Comparison of ENCODE assay signal across 1 cellular context in the genomic region with DNA sequence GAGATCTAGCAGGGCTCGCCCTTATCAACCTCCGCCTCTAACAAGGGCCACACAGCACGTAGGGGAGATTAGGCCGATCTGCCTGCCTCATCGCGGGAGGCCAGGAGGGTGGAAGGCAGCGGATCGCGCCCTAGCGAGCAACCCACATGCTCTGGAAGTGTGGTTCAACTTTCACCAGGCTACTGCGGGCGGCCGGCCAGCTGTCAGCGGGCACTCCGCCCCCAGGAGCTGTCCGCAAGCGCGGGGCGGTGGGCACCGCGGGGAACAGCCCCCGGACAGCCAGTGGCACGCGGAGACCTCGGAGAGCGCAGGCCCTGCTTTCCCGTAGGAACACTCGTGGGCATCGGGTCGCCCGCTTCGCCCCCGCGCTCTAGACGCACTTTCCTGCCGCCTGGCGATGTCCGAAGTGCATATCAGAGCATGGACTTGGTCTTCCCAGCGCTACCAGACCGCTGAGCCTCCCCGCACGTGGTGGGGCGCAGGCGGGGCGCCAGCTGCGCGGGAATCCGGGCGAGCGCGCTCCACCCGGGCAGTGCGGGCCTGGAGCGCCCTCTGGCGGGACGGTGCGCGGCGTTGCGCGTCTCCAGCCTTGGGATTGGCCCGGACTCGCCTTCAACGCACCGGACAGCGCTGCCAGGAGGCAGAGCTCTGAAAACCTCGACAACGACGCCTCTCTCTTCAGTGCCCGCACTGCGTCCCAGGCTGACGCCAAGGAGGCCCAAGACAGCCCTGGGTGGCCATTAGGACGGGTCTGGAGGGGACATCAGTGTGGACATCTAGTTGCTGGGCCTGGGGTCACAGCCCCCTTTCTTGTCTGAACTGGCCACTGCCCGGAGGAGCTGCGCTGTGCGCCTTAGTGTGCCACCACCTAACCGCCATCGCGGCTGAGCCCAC.
TF ChIP-seq lines count a peak whose summit lies in the region.

No MANE protein-coding gene starts in this region.

TF ChIP-seq in HepG2, 621 proteins besides CTCF, POLR2A, EP300 and RAD21 (continued from another document and continues in another):
- TF ChIP-seq, protein P1, sequence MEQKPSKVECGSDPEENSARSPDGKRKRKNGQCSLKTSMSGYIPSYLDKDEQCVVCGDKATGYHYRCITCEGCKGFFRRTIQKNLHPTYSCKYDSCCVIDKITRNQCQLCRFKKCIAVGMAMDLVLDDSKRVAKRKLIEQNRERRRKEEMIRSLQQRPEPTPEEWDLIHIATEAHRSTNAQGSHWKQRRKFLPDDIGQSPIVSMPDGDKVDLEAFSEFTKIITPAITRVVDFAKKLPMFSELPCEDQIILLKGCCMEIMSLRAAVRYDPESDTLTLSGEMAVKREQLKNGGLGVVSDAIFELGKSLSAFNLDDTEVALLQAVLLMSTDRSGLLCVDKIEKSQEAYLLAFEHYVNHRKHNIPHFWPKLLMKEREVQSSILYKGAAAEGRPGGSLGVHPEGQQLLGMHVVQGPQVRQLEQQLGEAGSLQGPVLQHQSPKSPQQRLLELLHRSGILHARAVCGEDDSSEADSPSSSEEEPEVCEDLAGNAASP (CRISPR knock-in tag; IDR thresholded peaks at IDR 0.05; ENCODE audit: borderline replicate concordance): peak; percentile 47; the same call in 1 of the 2 replicates
- TF ChIP-seq ZNF460 (CRISPR knock-in tag; IDR thresholded peaks at IDR 0.05; ENCODE audit: borderline replicate concordance) (peak; percentile 6; the same call in 1 of the 2 replicates), POGZ (CRISPR knock-in tag; IDR thresholded peaks at IDR 0.05) (peak; percentile 50; the same call in 1 of the 2 replicates), HDAC6 (IDR thresholded peaks at IDR 0.05; ENCODE audit: low read depth, low read length) (no peak), GZF1 (CRISPR knock-in tag; IDR thresholded peaks at IDR 0.05) (no peak), ZNF768 (CRISPR knock-in tag; IDR thresholded peaks at IDR 0.05) (peak; percentile 68; the same call in 1 of the 2 replicates), ZNF282 (IDR thresholded peaks at IDR 0.05; ENCODE audit: partially characterized antibody) (no peak), CHCHD3 (CRISPR knock-in tag; IDR thresholded peaks at IDR 0.05) (peak; percentile 98), ZSCAN21 (CRISPR knock-in tag; IDR thresholded peaks at IDR 0.05; ENCODE audit: borderline replicate concordance) (peak; percentile 74; the same call in 1 of the 2 replicates), FOXA3 (CRISPR knock-in tag; IDR thresholded peaks at IDR 0.05) (peak; percentile 32; the same call in 1 of the 2 replicates), ZNF616 (CRISPR knock-in tag; IDR thresholded peaks at IDR 0.05; ENCODE audit: low read depth) (peak; percentile 88; the same call in 1 of the 2 replicates), EEA1 (CRISPR knock-in tag; IDR thresholded peaks at IDR 0.05; ENCODE audit: borderline replicate concordance) (peak; percentile 78; the same call in 1 of the 2 replicates), ZNF44 (CRISPR knock-in tag; IDR thresholded peaks at IDR 0.05) (0 out of 2 replicates have a peak, but pooled peaks have one; percentile 47), ZNF781 (CRISPR knock-in tag; IDR thresholded peaks at IDR 0.05; ENCODE audit: borderline replicate concordance, not compliant biosample characterization) (no peak), ZSCAN30 (CRISPR knock-in tag; IDR thresholded peaks at IDR 0.05) (no peak), ZNF367 (CRISPR knock-in tag; IDR thresholded peaks at IDR 0.05; ENCODE audit: borderline replicate concordance) (no peak), ZNF775 (CRISPR knock-in tag; IDR thresholded peaks at IDR 0.05; ENCODE audit: borderline replicate concordance) (no peak), SRF (IDR thresholded peaks at IDR 0.05; ENCODE audit: low read depth, low read length) (no peak), ZFP62 (CRISPR knock-in tag; IDR thresholded peaks at IDR 0.05) (no peak), ZBTB7B (CRISPR knock-in tag; IDR thresholded peaks at IDR 0.05) (peak; percentile 78), FOXO1 (CRISPR knock-in tag; IDR thresholded peaks at IDR 0.05) (peak; percentile 75), ZNF629 (CRISPR knock-in tag; conservative IDR thresholded peaks at IDR 0.05) (peak; percentile 50)
- TF ChIP-seq, protein P2, sequence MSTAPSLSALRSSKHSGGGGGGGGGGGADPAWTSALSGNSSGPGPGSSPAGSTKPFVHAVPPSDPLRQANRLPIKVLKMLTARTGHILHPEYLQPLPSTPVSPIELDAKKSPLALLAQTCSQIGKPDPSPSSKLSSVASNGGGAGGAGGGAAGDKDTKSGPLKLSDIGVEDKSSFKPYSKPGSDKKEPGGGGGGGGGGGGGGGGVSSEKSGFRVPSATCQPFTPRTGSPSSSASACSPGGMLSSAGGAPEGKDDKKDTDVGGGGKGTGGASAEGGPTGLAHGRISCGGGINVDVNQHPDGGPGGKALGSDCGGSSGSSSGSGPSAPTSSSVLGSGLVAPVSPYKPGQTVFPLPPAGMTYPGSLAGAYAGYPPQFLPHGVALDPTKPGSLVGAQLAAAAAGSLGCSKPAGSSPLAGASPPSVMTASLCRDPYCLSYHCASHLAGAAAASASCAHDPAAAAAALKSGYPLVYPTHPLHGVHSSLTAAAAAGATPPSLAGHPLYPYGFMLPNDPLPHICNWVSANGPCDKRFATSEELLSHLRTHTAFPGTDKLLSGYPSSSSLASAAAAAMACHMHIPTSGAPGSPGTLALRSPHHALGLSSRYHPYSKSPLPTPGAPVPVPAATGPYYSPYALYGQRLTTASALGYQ (CRISPR knock-in tag; IDR thresholded peaks at IDR 0.05): peak; percentile 69; the same call in 1 of the 2 replicates
- TF ChIP-seq, protein P3, sequence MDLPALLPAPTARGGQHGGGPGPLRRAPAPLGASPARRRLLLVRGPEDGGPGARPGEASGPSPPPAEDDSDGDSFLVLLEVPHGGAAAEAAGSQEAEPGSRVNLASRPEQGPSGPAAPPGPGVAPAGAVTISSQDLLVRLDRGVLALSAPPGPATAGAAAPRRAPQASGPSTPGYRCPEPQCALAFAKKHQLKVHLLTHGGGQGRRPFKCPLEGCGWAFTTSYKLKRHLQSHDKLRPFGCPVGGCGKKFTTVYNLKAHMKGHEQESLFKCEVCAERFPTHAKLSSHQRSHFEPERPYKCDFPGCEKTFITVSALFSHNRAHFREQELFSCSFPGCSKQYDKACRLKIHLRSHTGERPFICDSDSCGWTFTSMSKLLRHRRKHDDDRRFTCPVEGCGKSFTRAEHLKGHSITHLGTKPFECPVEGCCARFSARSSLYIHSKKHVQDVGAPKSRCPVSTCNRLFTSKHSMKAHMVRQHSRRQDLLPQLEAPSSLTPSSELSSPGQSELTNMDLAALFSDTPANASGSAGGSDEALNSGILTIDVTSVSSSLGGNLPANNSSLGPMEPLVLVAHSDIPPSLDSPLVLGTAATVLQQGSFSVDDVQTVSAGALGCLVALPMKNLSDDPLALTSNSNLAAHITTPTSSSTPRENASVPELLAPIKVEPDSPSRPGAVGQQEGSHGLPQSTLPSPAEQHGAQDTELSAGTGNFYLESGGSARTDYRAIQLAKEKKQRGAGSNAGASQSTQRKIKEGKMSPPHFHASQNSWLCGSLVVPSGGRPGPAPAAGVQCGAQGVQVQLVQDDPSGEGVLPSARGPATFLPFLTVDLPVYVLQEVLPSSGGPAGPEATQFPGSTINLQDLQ (CRISPR knock-in tag; IDR thresholded peaks at IDR 0.05): no peak
- TF ChIP-seq, protein P4, sequence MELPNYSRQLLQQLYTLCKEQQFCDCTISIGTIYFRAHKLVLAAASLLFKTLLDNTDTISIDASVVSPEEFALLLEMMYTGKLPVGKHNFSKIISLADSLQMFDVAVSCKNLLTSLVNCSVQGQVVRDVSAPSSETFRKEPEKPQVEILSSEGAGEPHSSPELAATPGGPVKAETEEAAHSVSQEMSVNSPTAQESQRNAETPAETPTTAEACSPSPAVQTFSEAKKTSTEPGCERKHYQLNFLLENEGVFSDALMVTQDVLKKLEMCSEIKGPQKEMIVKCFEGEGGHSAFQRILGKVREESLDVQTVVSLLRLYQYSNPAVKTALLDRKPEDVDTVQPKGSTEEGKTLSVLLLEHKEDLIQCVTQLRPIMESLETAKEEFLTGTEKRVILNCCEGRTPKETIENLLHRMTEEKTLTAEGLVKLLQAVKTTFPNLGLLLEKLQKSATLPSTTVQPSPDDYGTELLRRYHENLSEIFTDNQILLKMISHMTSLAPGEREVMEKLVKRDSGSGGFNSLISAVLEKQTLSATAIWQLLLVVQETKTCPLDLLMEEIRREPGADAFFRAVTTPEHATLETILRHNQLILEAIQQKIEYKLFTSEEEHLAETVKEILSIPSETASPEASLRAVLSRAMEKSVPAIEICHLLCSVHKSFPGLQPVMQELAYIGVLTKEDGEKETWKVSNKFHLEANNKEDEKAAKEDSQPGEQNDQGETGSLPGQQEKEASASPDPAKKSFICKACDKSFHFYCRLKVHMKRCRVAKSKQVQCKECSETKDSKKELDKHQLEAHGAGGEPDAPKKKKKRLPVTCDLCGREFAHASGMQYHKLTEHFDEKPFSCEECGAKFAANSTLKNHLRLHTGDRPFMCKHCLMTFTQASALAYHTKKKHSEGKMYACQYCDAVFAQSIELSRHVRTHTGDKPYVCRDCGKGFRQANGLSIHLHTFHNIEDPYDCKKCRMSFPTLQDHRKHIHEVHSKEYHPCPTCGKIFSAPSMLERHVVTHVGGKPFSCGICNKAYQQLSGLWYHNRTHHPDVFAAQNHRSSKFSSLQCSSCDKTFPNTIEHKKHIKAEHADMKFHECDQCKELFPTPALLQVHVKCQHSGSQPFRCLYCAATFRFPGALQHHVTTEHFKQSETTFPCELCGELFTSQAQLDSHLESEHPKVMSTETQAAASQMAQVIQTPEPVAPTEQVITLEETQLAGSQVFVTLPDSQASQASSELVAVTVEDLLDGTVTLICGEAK (IDR thresholded peaks at IDR 0.05): no peak
- TF ChIP-seq, protein P4 (CRISPR knock-in tag; IDR thresholded peaks at IDR 0.05): peak; percentile 85; the same call in 1 of the 2 replicates
- TF ChIP-seq, protein P5, sequence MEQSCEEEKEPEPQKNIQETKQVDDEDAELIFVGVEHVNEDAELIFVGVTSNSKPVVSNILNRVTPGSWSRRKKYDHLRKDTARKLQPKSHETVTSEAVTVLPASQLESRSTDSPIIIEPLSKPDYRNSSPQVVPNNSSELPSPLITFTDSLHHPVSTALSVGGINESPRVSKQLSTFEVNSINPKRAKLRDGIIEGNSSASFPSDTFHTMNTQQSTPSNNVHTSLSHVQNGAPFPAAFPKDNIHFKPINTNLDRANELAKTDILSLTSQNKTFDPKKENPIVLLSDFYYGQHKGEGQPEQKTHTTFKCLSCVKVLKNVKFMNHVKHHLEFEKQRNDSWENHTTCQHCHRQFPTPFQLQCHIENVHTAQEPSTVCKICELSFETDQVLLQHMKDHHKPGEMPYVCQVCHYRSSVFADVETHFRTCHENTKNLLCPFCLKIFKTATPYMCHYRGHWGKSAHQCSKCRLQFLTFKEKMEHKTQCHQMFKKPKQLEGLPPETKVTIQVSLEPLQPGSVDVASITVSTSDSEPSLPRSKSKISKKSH (CRISPR knock-in tag; IDR thresholded peaks at IDR 0.05; ENCODE audit: borderline replicate concordance): peak; percentile 89; the same call in 1 of the 2 replicates
- TF ChIP-seq, protein P6, sequence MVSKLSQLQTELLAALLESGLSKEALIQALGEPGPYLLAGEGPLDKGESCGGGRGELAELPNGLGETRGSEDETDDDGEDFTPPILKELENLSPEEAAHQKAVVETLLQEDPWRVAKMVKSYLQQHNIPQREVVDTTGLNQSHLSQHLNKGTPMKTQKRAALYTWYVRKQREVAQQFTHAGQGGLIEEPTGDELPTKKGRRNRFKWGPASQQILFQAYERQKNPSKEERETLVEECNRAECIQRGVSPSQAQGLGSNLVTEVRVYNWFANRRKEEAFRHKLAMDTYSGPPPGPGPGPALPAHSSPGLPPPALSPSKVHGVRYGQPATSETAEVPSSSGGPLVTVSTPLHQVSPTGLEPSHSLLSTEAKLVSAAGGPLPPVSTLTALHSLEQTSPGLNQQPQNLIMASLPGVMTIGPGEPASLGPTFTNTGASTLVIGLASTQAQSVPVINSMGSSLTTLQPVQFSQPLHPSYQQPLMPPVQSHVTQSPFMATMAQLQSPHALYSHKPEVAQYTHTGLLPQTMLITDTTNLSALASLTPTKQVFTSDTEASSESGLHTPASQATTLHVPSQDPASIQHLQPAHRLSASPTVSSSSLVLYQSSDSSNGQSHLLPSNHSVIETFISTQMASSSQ (IDR thresholded peaks at IDR 0.05; ENCODE audit: low read depth): no peak
- TF ChIP-seq, protein P6 (CRISPR knock-in tag; IDR thresholded peaks at IDR 0.05; ENCODE audit: borderline replicate concordance): peak; percentile 63; the same call in 1 of the 2 replicates
- TF ChIP-seq, protein P7, sequence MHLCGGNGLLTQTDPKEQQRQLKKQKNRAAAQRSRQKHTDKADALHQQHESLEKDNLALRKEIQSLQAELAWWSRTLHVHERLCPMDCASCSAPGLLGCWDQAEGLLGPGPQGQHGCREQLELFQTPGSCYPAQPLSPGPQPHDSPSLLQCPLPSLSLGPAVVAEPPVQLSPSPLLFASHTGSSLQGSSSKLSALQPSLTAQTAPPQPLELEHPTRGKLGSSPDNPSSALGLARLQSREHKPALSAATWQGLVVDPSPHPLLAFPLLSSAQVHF (CRISPR knock-in tag; IDR thresholded peaks at IDR 0.05): peak; percentile 90
